ENCODE assay signal across 16 cellular contexts in the genomic region with DNA sequence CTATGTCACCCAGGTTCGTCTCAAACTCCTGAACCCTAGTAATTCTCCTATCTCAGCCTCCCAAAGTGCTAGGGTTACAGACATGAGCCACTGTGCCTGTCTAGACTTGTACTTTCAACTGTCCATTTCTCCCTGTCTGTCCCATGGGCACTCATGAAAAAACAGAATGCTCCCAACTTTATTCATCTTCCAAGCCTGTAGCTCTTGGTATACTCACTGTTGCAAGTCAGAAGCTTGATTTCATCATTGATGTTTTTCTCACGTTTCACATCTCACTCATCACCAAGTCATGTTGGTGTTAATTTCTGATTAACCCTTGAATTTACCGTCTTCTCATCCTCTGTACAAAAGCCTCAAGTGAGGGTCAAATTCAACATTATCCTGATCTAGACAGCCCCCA.
DNase-seq lines count a peak whose midpoint lies in the region; ATAC-seq lines count a peak whose summit lies in the region.
"Had no signal": no experiment of that assay in that cellular context is flagged by ENCODE, and none has a peak within 500 bp of the region (broad histone marks: within the 10 kb centered on the region; RNA-seq: fewer than 3 reads in every experiment).

No MANE protein-coding gene starts in this region.

- no peak overlapping the region for H3K4me3 ChIP-seq in adipocyte (ENCODE audit: low read length)
- H3K4me3 ChIP-seq: gastroesophageal sphincter had no signal

- no peak for ATAC-seq in stimulated activated naive CD8-positive, alpha-beta T cell treated with anti-CD3 and anti-CD28 coated beads, Interleukin-15, Interleukin-2, amounts not matched to agents 100 U/mL and 50 U/mL, for 24 hours
- ATAC-seq in GM21576 (IDR thresholded peaks at IDR 0.05; ENCODE audit: unreplicated experiment) (no peak), GM19023 (IDR thresholded peaks at IDR 0.05; ENCODE audit: unreplicated experiment) (no peak)
- ATAC-seq: gastroesophageal sphincter, HCT116, sciatic nerve had no signal

- H3K9me3 Mint-ChIP-seq in stimulated activated naive CD8-positive, alpha-beta T cell treated with anti-CD3 and anti-CD28 coated beads, Interleukin-15, Interleukin-2, amounts not matched to agents 100 ng/mL and 50 ng/mL, for 24 hours, result no peaks in the 10 kb centered on the region
- H3K9me3 Mint-ChIP-seq: immature natural killer cell had no signal

- no peak for DNase-seq in stimulated activated naive CD8-positive, alpha-beta T cell treated with anti-CD3 and anti-CD28 coated beads, Interleukin-15, Interleukin-2, amounts not matched to agents 100 U/mL and 50 U/mL, for 24 hours
- DNase-seq in adipocyte (ENCODE audit: low read depth), result no peak
- DNase-seq in T-helper 2 cell, result no peak
- DNase-seq: caudate nucleus; immature natural killer cell; mesendoderm; NCI-H1694 treated with DMSO at 0.1 percent for 48 hours; NCI-H69; stimulated activated naive CD4-positive, alpha-beta T cell had no signal

- H3K4me1 Mint-ChIP-seq in stimulated activated naive CD8-positive, alpha-beta T cell treated with anti-CD3 and anti-CD28 coated beads, Interleukin-15, Interleukin-2, amounts not matched to agents 100 ng/mL and 50 ng/mL, for 24 hours (ENCODE audit: low read depth), result peaks cover 34% of the 10 kb centered on the region

- no peaks in the 10 kb centered on the region for H3K27me3 ChIP-seq in adipocyte (replicated peaks; ENCODE audit: control insufficient read depth, insufficient read depth, low read length)
- H3K27me3 ChIP-seq: gastroesophageal sphincter had no signal

- H3K9ac ChIP-seq in adipocyte (ENCODE audit: low read length), result peak overlapping the region; percentile 20

- peaks cover 80% of the 10 kb centered on the region for H3K36me3 Mint-ChIP-seq in stimulated activated naive CD8-positive, alpha-beta T cell treated with anti-CD3 and anti-CD28 coated beads, Interleukin-15, Interleukin-2, amounts not matched to agents 100 ng/mL and 50 ng/mL, for 24 hours (ENCODE audit: low read depth)

- H3K9me3 ChIP-seq in adipocyte (ENCODE audit: control insufficient read depth, low read length), result no peaks in the 10 kb centered on the region
- H3K9me3 ChIP-seq: gastroesophageal sphincter had no signal

- peaks cover 72% of the 10 kb centered on the region for H3K36me3 ChIP-seq in adipocyte (ENCODE audit: control insufficient read depth, insufficient read depth, low read length, severe bottlenecking)

- no peaks in the 10 kb centered on the region for H3K27me3 Mint-ChIP-seq in stimulated activated naive CD8-positive, alpha-beta T cell treated with anti-CD3 and anti-CD28 coated beads, Interleukin-15, Interleukin-2, amounts not matched to agents 100 ng/mL and 50 ng/mL, for 24 hours
- H3K27me3 Mint-ChIP-seq: B cell had no signal

- H3K27ac Mint-ChIP-seq in stimulated activated naive CD8-positive, alpha-beta T cell treated with anti-CD3 and anti-CD28 coated beads, Interleukin-15, Interleukin-2, amounts not matched to agents 100 ng/mL and 50 ng/mL, for 24 hours, result peak overlapping the region; percentile 67
- H3K27ac Mint-ChIP-seq: B cell, immature natural killer cell had no signal

- H3K4me3 Mint-ChIP-seq in stimulated activated naive CD8-positive, alpha-beta T cell treated with anti-CD3 and anti-CD28 coated beads, Interleukin-15, Interleukin-2, amounts not matched to agents 100 ng/mL and 50 ng/mL, for 24 hours, result no peak overlapping the region
- H3K4me3 Mint-ChIP-seq: B cell, immature natural killer cell had no signal

- H3K4me1 ChIP-seq in adipocyte (ENCODE audit: control insufficient read depth, insufficient read depth, low read length), result peaks cover 12% of the 10 kb centered on the region
